35 cellular contexts compared by ENCODE assay signal in genomic region chr3:33931512-33931911, GRCh38.
"Had no signal": no experiment of that assay in that cellular context is flagged by ENCODE, and none has a peak within 500 bp of the region (broad histone marks: within the 10 kb centered on the region; RNA-seq: fewer than 3 reads in every experiment).

No MANE protein-coding gene starts in this region.

- H3K4me3 ChIP-seq: MG63 had no signal

- H3K9me3 ChIP-seq: MG63 had no signal

- H3K27me3 ChIP-seq: MG63 had no signal

- H3K36me3 ChIP-seq: MG63 had no signal

- DNase-seq: Karpas-422, Kasumi-1, MG63, MM.1S, MV-4-11, NCI-H1048, NCI-H1092, NCI-H1092 treated with DMSO at 0.1 percent for 48 hours, NCI-H1105, NCI-H1105 treated with DMSO at 0.1 percent for 48 hours, NCI-H1417, NCI-H1417 treated with DMSO at 0.1 percent for 48 hours, NCI-H1436, NCI-H1436 treated with DMSO at 0.1 percent for 48 hours, NCI-H146, NCI-H1694, NCI-H1694 treated with DMSO at 0.1 percent for 48 hours, NCI-H187, NCI-H187 treated with DMSO at 0.1 percent for 48 hours, NCI-H1930, NCI-H2029, NCI-H2029 treated with DMSO at 0.1 percent for 48 hours, NCI-H2081, NCI-H2081 treated with DMSO at 0.1 percent for 48 hours, NCI-H2107, NCI-H2171, NCI-H2171 treated with DMSO at 0.1 percent for 48 hours, NCI-H2227 treated with DMSO at 0.1 percent for 48 hours, NCI-H226, NCI-H345, NCI-H446, NCI-H446 treated with DMSO at 0.1 percent for 48 hours, NCI-H510A, NCI-H510A treated with DMSO at 0.1 percent for 48 hours, NCI-H524 had no signal
